Comparison of ENCODE assay signal across 1 cellular context in the genomic region with DNA sequence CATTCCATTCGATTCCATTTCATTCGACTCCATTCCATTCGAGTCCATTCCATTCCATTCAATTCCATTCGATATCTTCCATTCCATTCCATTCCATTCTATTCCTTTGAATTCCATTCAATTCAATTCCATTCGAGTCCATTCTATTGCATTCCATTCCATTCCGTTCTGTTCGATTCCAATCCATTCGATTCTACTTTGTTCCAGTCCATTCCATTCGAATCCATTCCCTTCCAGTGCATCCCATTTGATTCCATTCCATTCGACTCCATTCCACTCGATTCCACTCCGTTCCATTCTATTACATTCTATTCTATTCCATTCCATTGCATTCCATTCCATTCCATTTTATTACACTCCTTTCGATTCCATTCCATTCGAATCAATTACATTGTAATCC.
A peak's percentile ranks its signal among the peaks of the same experiment; 100 is the strongest.
TF ChIP-seq lines count a peak whose summit lies in the region.
"Not testable (repeated sequence)": the region's sequence is repeated elsewhere in the genome, so short reads cannot be mapped to it uniquely, and the experiment has no call there.

No MANE protein-coding gene starts in this region.

TF ChIP-seq in HepG2, 621 proteins besides CTCF, POLR2A, EP300 and RAD21:
- TF ChIP-seq, protein P1, sequence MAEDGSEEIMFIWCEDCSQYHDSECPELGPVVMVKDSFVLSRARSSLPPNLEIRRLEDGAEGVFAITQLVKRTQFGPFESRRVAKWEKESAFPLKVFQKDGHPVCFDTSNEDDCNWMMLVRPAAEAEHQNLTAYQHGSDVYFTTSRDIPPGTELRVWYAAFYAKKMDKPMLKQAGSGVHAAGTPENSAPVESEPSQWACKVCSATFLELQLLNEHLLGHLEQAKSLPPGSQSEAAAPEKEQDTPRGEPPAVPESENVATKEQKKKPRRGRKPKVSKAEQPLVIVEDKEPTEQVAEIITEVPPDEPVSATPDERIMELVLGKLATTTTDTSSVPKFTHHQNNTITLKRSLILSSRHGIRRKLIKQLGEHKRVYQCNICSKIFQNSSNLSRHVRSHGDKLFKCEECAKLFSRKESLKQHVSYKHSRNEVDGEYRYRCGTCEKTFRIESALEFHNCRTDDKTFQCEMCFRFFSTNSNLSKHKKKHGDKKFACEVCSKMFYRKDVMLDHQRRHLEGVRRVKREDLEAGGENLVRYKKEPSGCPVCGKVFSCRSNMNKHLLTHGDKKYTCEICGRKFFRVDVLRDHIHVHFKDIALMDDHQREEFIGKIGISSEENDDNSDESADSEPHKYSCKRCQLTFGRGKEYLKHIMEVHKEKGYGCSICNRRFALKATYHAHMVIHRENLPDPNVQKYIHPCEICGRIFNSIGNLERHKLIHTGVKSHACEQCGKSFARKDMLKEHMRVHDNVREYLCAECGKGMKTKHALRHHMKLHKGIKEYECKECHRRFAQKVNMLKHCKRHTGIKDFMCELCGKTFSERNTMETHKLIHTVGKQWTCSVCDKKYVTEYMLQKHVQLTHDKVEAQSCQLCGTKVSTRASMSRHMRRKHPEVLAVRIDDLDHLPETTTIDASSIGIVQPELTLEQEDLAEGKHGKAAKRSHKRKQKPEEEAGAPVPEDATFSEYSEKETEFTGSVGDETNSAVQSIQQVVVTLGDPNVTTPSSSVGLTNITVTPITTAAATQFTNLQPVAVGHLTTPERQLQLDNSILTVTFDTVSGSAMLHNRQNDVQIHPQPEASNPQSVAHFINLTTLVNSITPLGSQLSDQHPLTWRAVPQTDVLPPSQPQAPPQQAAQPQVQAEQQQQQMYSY (CRISPR knock-in tag; IDR thresholded peaks at IDR 0.05), result peak; percentile 64
- TF ChIP-seq FOXP1 (IDR thresholded peaks at IDR 0.05) (peak; percentile 20; the same call in 1 of the 2 replicates), ARNT (IDR thresholded peaks at IDR 0.05) (peak; percentile 67; the same call in 1 of the 2 replicates), PHB2 (IDR thresholded peaks at IDR 0.05; ENCODE audit: partially characterized antibody) (peak; percentile 16), TRIM22 (IDR thresholded peaks at IDR 0.05) (0 out of 2 replicates have a peak, but pooled peaks have one; percentile 11), SOX6 (IDR thresholded peaks at IDR 0.05) (0 out of 2 replicates have a peak, but pooled peaks have one; percentile 61), ZNF282 (IDR thresholded peaks at IDR 0.05; ENCODE audit: partially characterized antibody) (peak; percentile 12)
- not testable (repeated sequence) for TF ChIP-seq FOXP1, SOX6 (CRISPR knock-in tag; IDR thresholded peaks at IDR 0.05)
